ENCODE assay signal across 15 cellular contexts in the genomic region with DNA sequence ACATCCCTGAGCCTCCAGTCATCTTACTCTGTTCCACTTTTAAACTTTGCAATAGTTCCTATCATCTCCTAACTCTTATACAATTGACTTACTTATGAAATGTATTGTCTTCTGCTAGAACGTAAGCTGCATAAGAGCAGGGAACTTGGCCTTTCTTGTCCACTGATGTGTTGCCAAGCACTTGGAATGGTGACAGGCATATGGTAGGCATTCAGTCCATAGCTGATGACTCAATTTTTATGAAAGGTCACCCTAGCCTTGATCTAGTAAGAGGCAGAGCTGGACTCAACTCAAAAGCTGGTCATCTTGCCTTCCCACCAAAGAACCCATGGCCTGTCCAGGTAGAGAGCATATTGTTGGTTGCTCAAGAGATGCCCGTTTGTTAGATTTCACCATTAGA.
"Had no signal": no experiment of that assay in that cellular context is flagged by ENCODE, and none has a peak within 500 bp of the region (broad histone marks: within the 10 kb centered on the region; RNA-seq: fewer than 3 reads in every experiment).

No MANE protein-coding gene starts in this region.

- DNase-seq: effector memory CD4-positive, alpha-beta T cell; gastrocnemius medialis; islet precursor cell; lower lobe of right lung; natural killer cell; nucleus accumbens; ovary; sigmoid colon; small intestine; stimulated activated CD4-positive, alpha-beta T cell treated with anti-CD3 and anti-CD28 coated beads, Interleukin-12 subunit alpha, Interleukin-12 subunit beta, amount 100 ng/mL, for 4 hours; stimulated activated naive CD4-positive, alpha-beta T cell treated with Interleukin-2 at 50 U/mL for 16 hours; thyroid gland had no signal

- H3K9me3 ChIP-seq: gastrocnemius medialis, lower lobe of right lung, ovary, right atrium auricular region, sigmoid colon, suprapubic skin, thyroid gland had no signal

- H3K4me3 ChIP-seq: gastrocnemius medialis, lower lobe of right lung, ovary, right atrium auricular region, sigmoid colon, suprapubic skin, thyroid gland had no signal

- H3K36me3 ChIP-seq: gastrocnemius medialis, lower lobe of right lung, ovary, right atrium auricular region, sigmoid colon, suprapubic skin, thyroid gland had no signal

- H3K4me1 ChIP-seq: gastrocnemius medialis, suprapubic skin, thyroid gland had no signal

- ATAC-seq: left lobe of liver, lower lobe of right lung, natural killer cell had no signal

- H3K27me3 ChIP-seq: ovary, right atrium auricular region, sigmoid colon, suprapubic skin, thyroid gland had no signal

- H3K27ac ChIP-seq: gastrocnemius medialis, lower lobe of right lung, ovary, right atrium auricular region, sigmoid colon, suprapubic skin, thyroid gland had no signal
